ENCODE assay signal across 27 cellular contexts in the genomic region with DNA sequence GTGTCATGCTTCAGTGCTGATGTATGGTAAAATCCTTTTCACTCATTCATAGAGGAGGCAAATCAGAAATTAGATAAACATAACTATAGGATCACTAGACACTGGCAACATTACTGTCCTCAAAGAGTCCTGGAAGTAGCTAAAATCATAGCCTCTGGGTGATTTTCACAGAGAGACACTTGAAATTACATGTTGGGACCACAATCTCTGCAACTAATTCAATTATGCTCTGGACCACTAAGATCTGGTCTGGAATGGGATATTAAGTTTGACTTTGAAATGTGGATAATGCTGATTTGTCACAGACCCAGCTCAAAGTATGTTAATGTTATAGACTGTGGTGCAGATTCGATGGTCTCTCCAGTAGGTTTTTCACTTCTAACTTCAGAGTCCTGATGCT.
"Had no signal": no experiment of that assay in that cellular context is flagged by ENCODE, and none has a peak within 500 bp of the region (broad histone marks: within the 10 kb centered on the region; RNA-seq: fewer than 3 reads in every experiment).

No MANE protein-coding gene starts in this region.

- H3K27me3 ChIP-seq: hepatocyte, suprapubic skin, tibial artery, upper lobe of right lung had no signal

- H3K4me2 ChIP-seq: hepatocyte had no signal

- H3K4me3 ChIP-seq: hepatocyte, left ventricle myocardium inferior, lung, pancreas, prostate gland, skin epidermis, suprapubic skin, thoracic aorta, tibial artery, upper lobe of right lung had no signal

- H3K9me3 ChIP-seq: left ventricle myocardium inferior, pancreas, prostate gland, suprapubic skin, thoracic aorta, tibial artery, upper lobe of right lung had no signal

- H3K36me3 ChIP-seq: left ventricle myocardium inferior, pancreas, prostate gland, suprapubic skin, thoracic aorta, tibial artery, upper lobe of right lung had no signal

- H3K27ac ChIP-seq: hepatocyte, left ventricle myocardium inferior, pancreas, prostate gland, skin epidermis, suprapubic skin, thoracic aorta, tibial artery, upper lobe of right lung had no signal

- H2AFZ ChIP-seq: hepatocyte had no signal

- H3K4me1 ChIP-seq: left ventricle myocardium inferior, pancreas, prostate gland, suprapubic skin, tibial artery, upper lobe of right lung had no signal

- DNase-seq: islet precursor cell; left ventricle myocardium inferior; mesendoderm; naive B cell; natural killer cell; nucleus accumbens; pancreas; posterior cingulate gyrus; retina; right cardiac atrium; stimulated activated CD4-positive, alpha-beta T cell treated with anti-CD3 and anti-CD28 coated beads, Interleukin-12 subunit alpha, Interleukin-12 subunit beta, amount 100 ng/mL, for 4 hours; stimulated activated CD4-positive, alpha-beta T cell treated with anti-CD3 and anti-CD28 coated beads, Interleukin-15, amount 100 ng/mL, for 24 hours; stimulated activated CD4-positive, alpha-beta T cell treated with anti-CD3 and anti-CD28 coated beads, Interleukin-2, amount 100 ng/mL, for 24 hours; stimulated activated CD4-positive, alpha-beta T cell treated with anti-CD3 and anti-CD28 coated beads, Interleukin-4, amount 100 ng/mL, for 1 hour; stimulated activated naive B cell treated with anti-CD40 and anti-IgM and Interleukin-4, amounts not matched to agents 10 μg/mL and 1 μg/mL and 100 μg/mL, for 72 hours; stimulated activated naive CD8-positive, alpha-beta T cell treated with anti-CD3 and anti-CD28 coated beads, Interleukin-15, Interleukin-2, amounts not matched to agents 100 U/mL and 50 U/mL, for 24 hours; tibial artery; trophoblast cell; upper lobe of right lung had no signal

- H3K27me3 Mint-ChIP-seq: stimulated activated naive B cell treated with anti-CD40 and anti-IgM and Interleukin-4, amounts not matched to agents 10 μg/mL and 1 μg/mL and 100 μg/mL, for 72 hours had no signal

- H3K9me3 Mint-ChIP-seq: mesothelial cell of epicardium had no signal

- H3K27ac Mint-ChIP-seq: mesothelial cell of epicardium; naive B cell; natural killer cell; stimulated activated naive B cell treated with anti-CD40 and anti-IgM and Interleukin-4, amounts not matched to agents 10 μg/mL and 1 μg/mL and 100 μg/mL, for 72 hours had no signal

- H3K4me3 Mint-ChIP-seq: mesothelial cell of epicardium; natural killer cell; stimulated activated naive B cell treated with anti-CD40 and anti-IgM and Interleukin-4, amounts not matched to agents 10 μg/mL and 1 μg/mL and 100 μg/mL, for 72 hours had no signal

- H3K36me3 Mint-ChIP-seq: mesothelial cell of epicardium; naive B cell; natural killer cell; stimulated activated naive B cell treated with anti-CD40 and anti-IgM and Interleukin-4, amounts not matched to agents 10 μg/mL and 1 μg/mL and 100 μg/mL, for 72 hours had no signal

- ATAC-seq: natural killer cell; pancreas; right cardiac atrium; sciatic nerve; stimulated activated naive B cell treated with anti-CD40 and anti-IgM and Interleukin-4, amounts not matched to agents 10 μg/mL and 1 μg/mL and 100 μg/mL, for 72 hours; stimulated activated naive CD8-positive, alpha-beta T cell treated with anti-CD3 and anti-CD28 coated beads, Interleukin-15, Interleukin-2, amounts not matched to agents 100 U/mL and 50 U/mL, for 24 hours; upper lobe of right lung had no signal

- H3K4me1 Mint-ChIP-seq: mesothelial cell of epicardium; naive B cell; natural killer cell; stimulated activated naive B cell treated with anti-CD40 and anti-IgM and Interleukin-4, amounts not matched to agents 10 μg/mL and 1 μg/mL and 100 μg/mL, for 72 hours had no signal

- H3K79me2 ChIP-seq: hepatocyte had no signal
